ENCODE assay signal across 8 cellular contexts in genomic region chr19:36417752-36418286, GRCh38.
DNase-seq lines count a peak whose midpoint lies in the region; ATAC-seq lines count a peak whose summit lies in the region.

No MANE protein-coding gene starts in this region.

- DNase-seq in T-helper 1 cell, result no peak
- DNase-seq in activated T-helper 9 cell treated with anti-CD3 and anti-CD28 coated beads, Interleukin-2, amount 50 U/mL, for 16 hours (ENCODE audit: low read depth), result peak; percentile 1
- peak in 9 of 49 donors; percentile 11 to 57 (median 22) for DNase-seq in substantia nigra (lab: John Stamatoyannopoulos, UW)
- DNase-seq in stimulated activated CD4-positive, alpha-beta T cell treated with anti-CD3 and anti-CD28 coated beads, Interleukin-4, amount 100 ng/mL, for 24 hours, result no peak
- DNase-seq in SKM-1 (lab: John Stamatoyannopoulos, UW; ENCODE audit: unreplicated experiment), result no peak

- H3K9me3 Mint-ChIP-seq in T-helper 1 cell treated with Interleukin-12 subunit alpha and Interleukin-12 subunit beta and Interleukin-4 antibody, amounts not matched to agents 30 μg/mL and 1 μg/mL, for 36 hours, result peaks cover 53% of the 10 kb centered on the region

- H3K27ac ChIP-seq in iPS-20b (ENCODE audit: low read length) (peak overlapping the region; percentile 64), substantia nigra (ENCODE audit: low read depth, low read length, poor library complexity, severe bottlenecking) (peak overlapping the region; percentile 84)

- no peak for ATAC-seq in HG03280 (IDR thresholded peaks at IDR 0.05; ENCODE audit: unreplicated experiment)

- H3K36me3 Mint-ChIP-seq in T-helper 1 cell treated with Interleukin-12 subunit alpha and Interleukin-12 subunit beta and Interleukin-4 antibody, amounts not matched to agents 30 μg/mL and 1 μg/mL, for 36 hours (ENCODE audit: low read depth), result peaks cover 28% of the 10 kb centered on the region

- peaks cover 16% of the 10 kb centered on the region for H3K4me1 Mint-ChIP-seq in T-helper 1 cell treated with Interleukin-12 subunit alpha and Interleukin-12 subunit beta and Interleukin-4 antibody, amounts not matched to agents 30 μg/mL and 1 μg/mL, for 36 hours (ENCODE audit: low read depth)

- peak overlapping the region; percentile 93 for H3K27ac Mint-ChIP-seq in T-helper 1 cell treated with Interleukin-12 subunit alpha and Interleukin-12 subunit beta and Interleukin-4 antibody, amounts not matched to agents 30 μg/mL and 1 μg/mL, for 36 hours

- peak overlapping the region; percentile 96 for H3K4me3 Mint-ChIP-seq in T-helper 1 cell treated with Interleukin-12 subunit alpha and Interleukin-12 subunit beta and Interleukin-4 antibody, amounts not matched to agents 30 μg/mL and 1 μg/mL, for 36 hours

- peaks cover 11% of the 10 kb centered on the region; the same call in 1 of the 2 replicates for H3K36me3 ChIP-seq in iPS-20b (ENCODE audit: insufficient read depth, low read depth, low read length)

- H3K4me3 ChIP-seq in iPS-20b (ENCODE audit: low read length), result peak overlapping the region; percentile 92

- H3K9me3 ChIP-seq in iPS-20b (ENCODE audit: insufficient read depth, low read depth, low read length), result peaks cover 6% of the 10 kb centered on the region

- peak overlapping the region; percentile 82 for H3K9ac ChIP-seq in iPS-20b (ENCODE audit: low read depth, low read length)

- peaks cover 9% of the 10 kb centered on the region for H3K27me3 Mint-ChIP-seq in T-helper 1 cell treated with Interleukin-12 subunit alpha and Interleukin-12 subunit beta and Interleukin-4 antibody, amounts not matched to agents 30 μg/mL and 1 μg/mL, for 36 hours (ENCODE audit: low read depth)

- no peaks in the 10 kb centered on the region for H3K4me1 ChIP-seq in iPS-20b (ENCODE audit: insufficient read depth, low read length)

- peaks cover 39% of the 10 kb centered on the region; the same call in 1 of the 2 replicates for H3K27me3 ChIP-seq in iPS-20b (ENCODE audit: insufficient read depth, low read length)
